ENCODE assay signal across 1 cellular context in genomic region chr6:53544500-53545308, GRCh38.
TF ChIP-seq lines count a peak whose summit lies in the region.

GCLC (minus strand) TSS chr6:53545101; CDS start chr6:53544645, 456 bp downstream.

TF ChIP-seq in GM12878, 131 proteins besides CTCF, POLR2A, EP300 and RAD21 (continued from another document and continues in another):
- TF ChIP-seq ZBTB4 (CRISPR knock-in tag; IDR thresholded peaks at IDR 0.05) (no peak), PML (IDR thresholded peaks at IDR 0.05; ENCODE audit: low read length) (no peak), CREM (IDR thresholded peaks at IDR 0.05; ENCODE audit: low read depth) (peak; percentile 78), HCFC1 (IDR thresholded peaks at IDR 0.05; ENCODE audit: low read length) (no peak), PKNOX1 (IDR thresholded peaks at IDR 0.05) (no peak), STAT3 (IDR thresholded peaks at IDR 0.05; ENCODE audit: low read depth, low read length) (no peak), USF1 (IDR thresholded peaks at IDR 0.05; ENCODE audit: borderline replicate concordance, extremely low read length, insufficient read depth, low read depth, low read length) (peak; percentile 47), SP1 (IDR thresholded peaks at IDR 0.05; ENCODE audit: low read depth, low read length) (peak; percentile 99), MTA3 (IDR thresholded peaks at IDR 0.05; ENCODE audit: borderline replicate concordance, low read length) (no peak), ATF2 (IDR thresholded peaks at IDR 0.05; ENCODE audit: low read length) (no peak), RFX5 (IDR thresholded peaks at IDR 0.05; ENCODE audit: low read depth, low read length) (no peak; the same call in 1 of the 2 replicates), GATAD2B (conservative IDR thresholded peaks at IDR 0.05; ENCODE audit: low read depth) (peak; percentile 99), RB1 (IDR thresholded peaks at IDR 0.05; ENCODE audit: borderline replicate concordance) (peak; percentile 80; the same call in 1 of the 2 replicates), CBX3 (IDR thresholded peaks at IDR 0.05; ENCODE audit: borderline replicate concordance, low read depth) (no peak), ASH2L (IDR thresholded peaks at IDR 0.05; ENCODE audit: borderline replicate concordance, low read depth) (0 out of 2 replicates have a peak, but pooled peaks have one; percentile 67), PAX8 (IDR thresholded peaks at IDR 0.05) (no peak), TAF1 (IDR thresholded peaks at IDR 0.05; ENCODE audit: borderline replicate concordance, low read depth, low read length) (0 out of 2 replicates have a peak, but pooled peaks have one; percentile 6), PRDM15 (CRISPR knock-in tag; IDR thresholded peaks at IDR 0.05) (no peak), E2F4 (IDR thresholded peaks at IDR 0.05; ENCODE audit: low read depth, low read length) (no peak), ZNF592 (IDR thresholded peaks at IDR 0.05) (peak; percentile 83; the same call in 1 of the 2 replicates), IRF4 (IDR thresholded peaks at IDR 0.05; ENCODE audit: low read depth, low read length) (no peak), CEBPB (IDR thresholded peaks at IDR 0.05; ENCODE audit: borderline replicate concordance in 1 of 2, low read depth in 2 of 2, low read length in 2 of 2) (no peak), RBBP5 (conservative IDR thresholded peaks at IDR 0.05) (no peak), NR2C1 (IDR thresholded peaks at IDR 0.05) (no peak), E2F8 (IDR thresholded peaks at IDR 0.05; ENCODE audit: low read depth, partially characterized antibody) (no peak), FOXK2 (IDR thresholded peaks at IDR 0.05) (no peak), IKZF2 (IDR thresholded peaks at IDR 0.05) (no peak), ESRRA (IDR thresholded peaks at IDR 0.05; ENCODE audit: low read length) (peak; percentile 41; the same call in 1 of the 2 replicates), PAX5 (IDR thresholded peaks at IDR 0.05; ENCODE audit: borderline replicate concordance, low read depth, low read length) (0 out of 2 replicates have a peak, but pooled peaks have one; percentile 53), ATF3 (IDR thresholded peaks at IDR 0.05; ENCODE audit: borderline replicate concordance, extremely low read depth, low read depth, low read length) (no peak), USF2 (IDR thresholded peaks at IDR 0.05; ENCODE audit: borderline replicate concordance, low read depth, low read length) (no peak), ZSCAN29 (IDR thresholded peaks at IDR 0.05) (peak; percentile 88; the same call in 1 of the 2 replicates), NR2F1 (conservative IDR thresholded peaks at IDR 0.05) (peak; percentile 72; the same call in 1 of the 2 replicates), SREBF1 (IDR thresholded peaks at IDR 0.05; ENCODE audit: low read length) (no peak), RUNX3 (IDR thresholded peaks at IDR 0.05; ENCODE audit: low read length) (peak; percentile 62), TCF12 (IDR thresholded peaks at IDR 0.05; ENCODE audit: low read depth, low read length) (peak; percentile 61; the same call in 1 of the 2 replicates), IKZF1 (conservative IDR thresholded peaks at IDR 0.05) (peak; percentile 90), NFIC (IDR thresholded peaks at IDR 0.05; ENCODE audit: low read depth, low read length) (no peak), NBN (IDR thresholded peaks at IDR 0.05) (no peak; the same call in 1 of the 2 replicates), SMAD5 (IDR thresholded peaks at IDR 0.05; ENCODE audit: low read depth) (no peak), POLR2AphosphoS5 (IDR thresholded peaks at IDR 0.05; ENCODE audit: low read length) (peak; percentile 68)
